Comparison of ENCODE assay signal across 1 cellular context in genomic region chr15:32722126-32722525, GRCh38.
TF ChIP-seq lines count a peak whose summit lies in the region.

No MANE protein-coding gene starts in this region.

TF ChIP-seq in SK-N-SH, 30 proteins besides CTCF, POLR2A, EP300 and RAD21 (continued from another document):
- TF ChIP-seq EZH2phosphoT487 (IDR thresholded peaks at IDR 0.05; ENCODE audit: borderline replicate concordance, low read depth) (no peak), YY1 (IDR thresholded peaks at IDR 0.05; ENCODE audit: low read depth) (no peak), PBX3 (IDR thresholded peaks at IDR 0.05) (no peak), FOXJ3 (CRISPR knock-in tag; IDR thresholded peaks at IDR 0.05) (no peak), TAF1 (IDR thresholded peaks at IDR 0.05; ENCODE audit: borderline replicate concordance, low read depth, low read length) (no peak), ZBTB33 (IDR thresholded peaks at IDR 0.05; ENCODE audit: borderline replicate concordance, low read depth) (no peak), SMC3 (IDR thresholded peaks at IDR 0.05; ENCODE audit: low read depth, low read length) (no peak), RXRA (IDR thresholded peaks at IDR 0.05; ENCODE audit: borderline replicate concordance, low read depth) (no peak), RFX5 (IDR thresholded peaks at IDR 0.05; ENCODE audit: low read length) (no peak), RCOR1 (IDR thresholded peaks at IDR 0.05; ENCODE audit: low read length) (no peak), FOSL2 (IDR thresholded peaks at IDR 0.05; ENCODE audit: borderline replicate concordance, low read depth) (no peak)
